Comparison of ENCODE assay signal across 21 cellular contexts in the genomic region with DNA sequence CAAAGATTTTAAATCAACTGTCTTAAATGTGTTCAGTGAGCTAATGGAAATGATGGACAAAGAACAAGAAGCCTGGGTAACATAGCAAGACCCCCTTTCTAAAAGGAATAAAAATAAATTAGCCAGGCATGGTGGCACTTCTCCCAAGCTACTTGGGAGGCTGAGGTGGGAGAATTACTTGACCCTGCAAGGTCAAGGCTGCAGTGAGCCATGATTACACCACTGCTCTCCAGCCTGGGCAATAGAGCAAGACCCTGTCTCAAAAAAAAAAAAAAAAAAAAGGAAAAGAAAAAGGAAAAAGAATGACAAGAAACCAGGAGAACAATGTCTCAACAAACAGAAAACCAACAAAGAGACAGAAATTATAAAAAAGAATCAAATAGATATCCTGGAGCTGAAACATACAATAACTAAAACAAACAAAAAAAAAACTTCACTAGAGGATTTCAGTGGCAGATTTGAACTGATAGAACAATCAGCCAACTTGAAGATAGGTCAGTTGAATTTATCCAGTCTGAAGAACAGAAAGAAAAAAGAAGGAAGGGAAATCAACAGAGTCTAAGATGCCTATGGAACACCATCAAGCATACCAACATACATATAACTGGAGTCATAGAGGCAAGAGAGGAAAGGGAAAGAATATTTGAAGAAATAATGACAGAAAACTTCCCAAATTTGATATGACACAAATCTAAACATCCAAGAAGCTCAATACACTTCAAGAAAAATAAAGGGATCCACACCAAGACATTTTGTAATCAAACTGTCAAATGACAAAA. TPM values are rescaled to one million over a fixed set of nuclear protein-coding genes. Genes with fewer than 3 reads are reported as not detected.
DNase-seq lines count a peak whose midpoint lies in the region; ATAC-seq lines count a peak whose summit lies in the region.
"Had no signal": no experiment of that assay in that cellular context is flagged by ENCODE, and none has a peak within 500 bp of the region (broad histone marks: within the 10 kb centered on the region; RNA-seq: fewer than 3 reads in every experiment).

No MANE protein-coding gene starts in this region.

- H3K27me3 Mint-ChIP-seq in T-helper 2 cell treated with Interferon-gamma antibody and Interleukin-4, amounts not matched to agents 5 μg/mL and 100 μg/mL, for 36 hours (ENCODE audit: low read depth): no peaks in the 10 kb centered on the region
- H3K27me3 Mint-ChIP-seq in CD4-positive, alpha-beta memory T cell: no peaks in the 10 kb centered on the region
- H3K27me3 Mint-ChIP-seq in activated CD8-positive, alpha-beta T cell treated with anti-CD3 and anti-CD28 coated beads, Interleukin-2, amount 10 ng/mL, durations not matched to agents 7 days and 5 days (ENCODE audit: low read depth): no peaks in the 10 kb centered on the region
- H3K27me3 Mint-ChIP-seq in naive thymus-derived CD8-positive, alpha-beta T cell: no peaks in the 10 kb centered on the region
- H3K27me3 Mint-ChIP-seq: dendritic cell treated with granulocyte-macrophage colony-stimulating factor and Interleukin-4, amounts not matched to agents 40 ng/mL and 50 ng/mL, for 4 days had no signal

- peaks cover 28% of the 10 kb centered on the region for H3K4me1 ChIP-seq in CD4-positive, alpha-beta memory T cell (ENCODE audit: insufficient read depth, low read length)
- H3K4me1 ChIP-seq: BE2C, left ventricle myocardium inferior, prostate gland, upper lobe of right lung had no signal

- H3K27ac ChIP-seq in CD4-positive, alpha-beta memory T cell (ENCODE audit: low read depth, low read length): no peak overlapping the region
- H3K27ac ChIP-seq: left ventricle myocardium inferior, neural progenitor cell, prostate gland, upper lobe of right lung had no signal

- no peaks in the 10 kb centered on the region for H3K9me3 ChIP-seq in CD4-positive, alpha-beta memory T cell (ENCODE audit: control insufficient read depth in 1 of 2, low read length in 2 of 2)
- H3K9me3 ChIP-seq: BE2C, prostate gland had no signal

- peaks cover 49% of the 10 kb centered on the region for H3K36me3 Mint-ChIP-seq in T-helper 2 cell treated with Interferon-gamma antibody and Interleukin-4, amounts not matched to agents 5 μg/mL and 100 μg/mL, for 36 hours (ENCODE audit: low read depth)
- peaks cover 9 to 13% of the 10 kb centered on the region in 2 donors for H3K36me3 Mint-ChIP-seq in CD4-positive, alpha-beta memory T cell
- H3K36me3 Mint-ChIP-seq in activated CD8-positive, alpha-beta T cell treated with anti-CD3 and anti-CD28 coated beads, Interleukin-2, amount 10 ng/mL, durations not matched to agents 7 days and 5 days (ENCODE audit: low read depth): peaks cover 57% of the 10 kb centered on the region
- peaks cover 5 to 13% (median 11%) of the 10 kb centered on the region in 3 donors for H3K36me3 Mint-ChIP-seq in naive thymus-derived CD8-positive, alpha-beta T cell

- no peak for DNase-seq in T-helper 2 cell treated with Interferon-gamma antibody and Interleukin-4, amounts not matched to agents 5 μg/mL and 100 μg/mL, for 36 hours (ENCODE audit: low spot score)
- no peak for DNase-seq in T-helper 2 cell
- DNase-seq in CD4-positive, alpha-beta memory T cell: no peak
- DNase-seq in activated CD8-positive, alpha-beta T cell treated with anti-CD3 and anti-CD28 coated beads, Interleukin-2, amount 10 ng/mL, durations not matched to agents 7 days and 5 days: no peak
- no peak for DNase-seq in naive thymus-derived CD8-positive, alpha-beta T cell
- DNase-seq: amygdala; BE2C; head of caudate nucleus; left ventricle myocardium inferior; NCI-H1417 treated with DMSO at 0.1 percent for 48 hours; NCI-H524; stimulated activated CD4-positive, alpha-beta T cell treated with anti-CD3 and anti-CD28 coated beads, Interleukin-2, amount 100 ng/mL, for 24 hours; upper lobe of right lung had no signal

- peak overlapping the region; percentile 77 for H3K27ac Mint-ChIP-seq in T-helper 2 cell treated with Interferon-gamma antibody and Interleukin-4, amounts not matched to agents 5 μg/mL and 100 μg/mL, for 36 hours
- H3K27ac Mint-ChIP-seq in CD4-positive, alpha-beta memory T cell: peak overlapping the region; percentile 2 to 96 (median 82)
- H3K27ac Mint-ChIP-seq in activated CD8-positive, alpha-beta T cell treated with anti-CD3 and anti-CD28 coated beads, Interleukin-2, amount 10 ng/mL, durations not matched to agents 7 days and 5 days: peak overlapping the region; percentile 83
- peak overlapping the region in 9 of 10 donors; percentile 78 to 97 (median 95) for H3K27ac Mint-ChIP-seq in naive thymus-derived CD8-positive, alpha-beta T cell
- H3K27ac Mint-ChIP-seq: dendritic cell treated with granulocyte-macrophage colony-stimulating factor and Interleukin-4, amounts not matched to agents 40 ng/mL and 50 ng/mL, for 4 days; neural progenitor cell had no signal

- no peak for ATAC-seq in activated CD8-positive, alpha-beta T cell treated with anti-CD3 and anti-CD28 coated beads, Interleukin-2, amount 10 ng/mL, durations not matched to agents 7 days and 5 days
- ATAC-seq in naive thymus-derived CD8-positive, alpha-beta T cell: no peak
- no peak for ATAC-seq in HG03432 (IDR thresholded peaks at IDR 0.05; ENCODE audit: unreplicated experiment)
- ATAC-seq in GM19023 (IDR thresholded peaks at IDR 0.05; ENCODE audit: unreplicated experiment): no peak
- no peak for ATAC-seq in GM19035 (IDR thresholded peaks at IDR 0.05; ENCODE audit: unreplicated experiment)
- ATAC-seq: HCT116, upper lobe of right lung had no signal

- H3K4me1 Mint-ChIP-seq in T-helper 2 cell treated with Interferon-gamma antibody and Interleukin-4, amounts not matched to agents 5 μg/mL and 100 μg/mL, for 36 hours (ENCODE audit: low read depth): peaks cover 33% of the 10 kb centered on the region
- peaks cover 19 to 27% (median 23%) of the 10 kb centered on the region in 4 donors for H3K4me1 Mint-ChIP-seq in CD4-positive, alpha-beta memory T cell
- H3K4me1 Mint-ChIP-seq in activated CD8-positive, alpha-beta T cell treated with anti-CD3 and anti-CD28 coated beads, Interleukin-2, amount 10 ng/mL, durations not matched to agents 7 days and 5 days (ENCODE audit: low read depth): peaks cover 38% of the 10 kb centered on the region
- peaks cover 18 to 34% (median 28%) of the 10 kb centered on the region in 4 donors for H3K4me1 Mint-ChIP-seq in naive thymus-derived CD8-positive, alpha-beta T cell
- H3K4me1 Mint-ChIP-seq: mesothelial cell of epicardium had no signal

- H3K27me3 ChIP-seq in CD4-positive, alpha-beta memory T cell (ENCODE audit: insufficient read depth, low read length): no peaks in the 10 kb centered on the region
- H3K27me3 ChIP-seq: BE2C, neural progenitor cell, upper lobe of right lung had no signal

- H3K36me3 ChIP-seq in CD4-positive, alpha-beta memory T cell (ENCODE audit: insufficient read depth, low read length): no peaks in the 10 kb centered on the region
- H3K36me3 ChIP-seq: left ventricle myocardium inferior, neural progenitor cell, prostate gland, upper lobe of right lung had no signal

- POLR2A ChIA-PET in CD4-positive, alpha-beta memory T cell (lab: Charles Lee; ENCODE audit: partially characterized antibody): interaction anchor here (1.1 to 4.0 kb wide), 9 partner anchors 9 to 166 kb away, joined by 5 to 47 read pairs (median 16); a partner anchor contains a TSS
- POLR2A ChIA-PET in activated CD8-positive, alpha-beta T cell treated with anti-CD3 and anti-CD28 coated beads, Interleukin-2, amount 10 ng/mL, durations not matched to agents 7 days and 5 days (lab: Charles Lee): interaction anchor here (1.4 kb wide), 1 partner anchor 19 kb away, joined by 4 read pairs; no protein-coding TSS in a partner anchor
- POLR2A ChIA-PET in naive thymus-derived CD8-positive, alpha-beta T cell (lab: Charles Lee): interaction anchor here (0.6 to 4.3 kb wide), 13 partner anchors 9 to 475 kb away, joined by 3 to 55 read pairs (median 10); a partner anchor contains a TSS

- intact Hi-C loops in CD4-positive, alpha-beta memory T cell (cut with micrococcal nuclease): no loop called here

- H3K4me3 Mint-ChIP-seq in T-helper 2 cell treated with Interferon-gamma antibody and Interleukin-4, amounts not matched to agents 5 μg/mL and 100 μg/mL, for 36 hours: peak overlapping the region; percentile 13
- H3K4me3 Mint-ChIP-seq in CD4-positive, alpha-beta memory T cell: peak overlapping the region in 4 of 8 donors; percentile 4 to 60 (median 48)
- peak overlapping the region; percentile 54 for H3K4me3 Mint-ChIP-seq in activated CD8-positive, alpha-beta T cell treated with anti-CD3 and anti-CD28 coated beads, Interleukin-2, amount 10 ng/mL, durations not matched to agents 7 days and 5 days
- H3K4me3 Mint-ChIP-seq in naive thymus-derived CD8-positive, alpha-beta T cell: peak overlapping the region in 9 of 10 donors; percentile 8 to 78 (median 65)
- H3K4me3 Mint-ChIP-seq: dendritic cell treated with granulocyte-macrophage colony-stimulating factor and Interleukin-4, amounts not matched to agents 40 ng/mL and 50 ng/mL, for 4 days; mesothelial cell of epicardium; neural progenitor cell had no signal

- CTCF ChIA-PET in CD4-positive, alpha-beta memory T cell (lab: Charles Lee; ENCODE audit: partially characterized antibody): interaction anchor here (0.9 to 3.7 kb wide), 5 partner anchors 10 to 42 kb away, joined by 3 to 22 read pairs (median 5); a partner anchor contains a TSS
- CTCF ChIA-PET in activated CD8-positive, alpha-beta T cell treated with anti-CD3 and anti-CD28 coated beads, Interleukin-2, amount 10 ng/mL, durations not matched to agents 7 days and 5 days (lab: Charles Lee): interaction anchor here (1.2 to 2.1 kb wide), 4 partner anchors 12 to 73 kb away, joined by 3 to 10 read pairs (median 3); no protein-coding TSS in a partner anchor

- peaks cover 9% of the 10 kb centered on the region for H3K9me3 Mint-ChIP-seq in T-helper 2 cell treated with Interferon-gamma antibody and Interleukin-4, amounts not matched to agents 5 μg/mL and 100 μg/mL, for 36 hours
- H3K9me3 Mint-ChIP-seq in CD4-positive, alpha-beta memory T cell: peaks cover 0 to 12% (median 4%) of the 10 kb centered on the region in 8 donors
- H3K9me3 Mint-ChIP-seq in activated CD8-positive, alpha-beta T cell treated with anti-CD3 and anti-CD28 coated beads, Interleukin-2, amount 10 ng/mL, durations not matched to agents 7 days and 5 days (ENCODE audit: insufficient read depth): peaks cover 4% of the 10 kb centered on the region
- peaks cover 0 to 12% (median 8%) of the 10 kb centered on the region in 9 donors for H3K9me3 Mint-ChIP-seq in naive thymus-derived CD8-positive, alpha-beta T cell

- no peak overlapping the region for H3K4me3 ChIP-seq in CD4-positive, alpha-beta memory T cell (ENCODE audit: low read length in 2 of 2)
- H3K4me3 ChIP-seq: left ventricle myocardium inferior, neural progenitor cell, prostate gland, upper lobe of right lung had no signal

RNA-seq across cellular contexts. Expression of a gene that starts 16.8 kb away (rescaled TPM):
- 10 to 100 TPM; 29.8 to 30.3 TPM for total RNA-seq in CD4-positive, alpha-beta memory T cell
- polyA plus RNA-seq in CD4-positive, alpha-beta memory T cell: 10 to 100 TPM; 25.3 to 30.5 TPM
- 1 to 10 TPM; 4.2 to 4.3 TPM for total RNA-seq in activated CD8-positive, alpha-beta T cell treated with anti-CD3 and anti-CD28 coated beads, Interleukin-2, amount 10 ng/mL, durations not matched to agents 7 days and 5 days
- total RNA-seq in naive thymus-derived CD8-positive, alpha-beta T cell: 10 to 100 TPM; 25.4 to 25.6 TPM
- 10 to 100 TPM; 17.0 to 21.5 (median 20.0) TPM for polyA plus RNA-seq in naive thymus-derived CD8-positive, alpha-beta T cell

RNA-seq across cellular contexts. Expression of a gene that starts 17.8 kb away (rescaled TPM):
- 1 to 10 TPM; 5.1 to 5.4 TPM for total RNA-seq in CD4-positive, alpha-beta memory T cell
- polyA plus RNA-seq in CD4-positive, alpha-beta memory T cell: 1 to 10 TPM in 1 of 2 donors, under 1 TPM in 1; 0.39 to 1.7 TPM
- total RNA-seq in activated CD8-positive, alpha-beta T cell treated with anti-CD3 and anti-CD28 coated beads, Interleukin-2, amount 10 ng/mL, durations not matched to agents 7 days and 5 days: 10 to 100 TPM; 37.1 to 38.4 TPM
- total RNA-seq in naive thymus-derived CD8-positive, alpha-beta T cell: 1 to 10 TPM; 7.5 to 7.6 TPM
- polyA plus RNA-seq in naive thymus-derived CD8-positive, alpha-beta T cell: 1 to 10 TPM in 1 of 3 donors, under 1 TPM in 2; 0.82 to 2.2 (median 0.97) TPM

RNA-seq across cellular contexts. Expression of a gene that starts 49.6 kb away (rescaled TPM):
- 10 to 100 TPM; 35.5 to 36.6 TPM for total RNA-seq in CD4-positive, alpha-beta memory T cell
- 10 to 100 TPM; 18.6 to 31.1 TPM for polyA plus RNA-seq in CD4-positive, alpha-beta memory T cell
- total RNA-seq in activated CD8-positive, alpha-beta T cell treated with anti-CD3 and anti-CD28 coated beads, Interleukin-2, amount 10 ng/mL, durations not matched to agents 7 days and 5 days: 1 to 10 TPM; 4.1 to 5.0 TPM
- 10 to 100 TPM; 30.8 to 31.4 TPM for total RNA-seq in naive thymus-derived CD8-positive, alpha-beta T cell
- 10 to 100 TPM; 13.5 to 31.8 (median 14.3) TPM for polyA plus RNA-seq in naive thymus-derived CD8-positive, alpha-beta T cell

Comparison
In these comparisons a context has a peak if more than half of its experiments do, and no peak if none do; other contexts are left out.
1. RNA of a gene that starts 16.8 kb away (total RNA-seq): 29.8 to 30.3 TPM in CD4-positive, alpha-beta memory T cell and 25.4 to 25.6 TPM in naive thymus-derived CD8-positive, alpha-beta T cell; 4.2 to 4.3 TPM in activated CD8-positive, alpha-beta T cell treated with anti-CD3 and anti-CD28 coated beads, Interleukin-2, amount 10 ng/mL, durations not matched to agents 7 days and 5 days; every median in the first group is over 4 times any median in the second.
2. RNA of a gene that starts 17.8 kb away (total RNA-seq): 37.1 to 38.4 TPM in activated CD8-positive, alpha-beta T cell treated with anti-CD3 and anti-CD28 coated beads, Interleukin-2, amount 10 ng/mL, durations not matched to agents 7 days and 5 days; 7.5 to 7.6 TPM in naive thymus-derived CD8-positive, alpha-beta T cell and 5.1 to 5.4 TPM in CD4-positive, alpha-beta memory T cell; every median in the first group is over 4 times any median in the second.
3. RNA of a gene that starts 49.6 kb away (total RNA-seq): 35.5 to 36.6 TPM in CD4-positive, alpha-beta memory T cell and 30.8 to 31.4 TPM in naive thymus-derived CD8-positive, alpha-beta T cell; 4.1 to 5.0 TPM in activated CD8-positive, alpha-beta T cell treated with anti-CD3 and anti-CD28 coated beads, Interleukin-2, amount 10 ng/mL, durations not matched to agents 7 days and 5 days; every median in the first group is over 4 times any median in the second.
4. Peak in every context shown above with its lines, with median percentiles within 50 percentile points of each other: H3K27ac Mint-ChIP-seq.